In the genomic region with DNA sequence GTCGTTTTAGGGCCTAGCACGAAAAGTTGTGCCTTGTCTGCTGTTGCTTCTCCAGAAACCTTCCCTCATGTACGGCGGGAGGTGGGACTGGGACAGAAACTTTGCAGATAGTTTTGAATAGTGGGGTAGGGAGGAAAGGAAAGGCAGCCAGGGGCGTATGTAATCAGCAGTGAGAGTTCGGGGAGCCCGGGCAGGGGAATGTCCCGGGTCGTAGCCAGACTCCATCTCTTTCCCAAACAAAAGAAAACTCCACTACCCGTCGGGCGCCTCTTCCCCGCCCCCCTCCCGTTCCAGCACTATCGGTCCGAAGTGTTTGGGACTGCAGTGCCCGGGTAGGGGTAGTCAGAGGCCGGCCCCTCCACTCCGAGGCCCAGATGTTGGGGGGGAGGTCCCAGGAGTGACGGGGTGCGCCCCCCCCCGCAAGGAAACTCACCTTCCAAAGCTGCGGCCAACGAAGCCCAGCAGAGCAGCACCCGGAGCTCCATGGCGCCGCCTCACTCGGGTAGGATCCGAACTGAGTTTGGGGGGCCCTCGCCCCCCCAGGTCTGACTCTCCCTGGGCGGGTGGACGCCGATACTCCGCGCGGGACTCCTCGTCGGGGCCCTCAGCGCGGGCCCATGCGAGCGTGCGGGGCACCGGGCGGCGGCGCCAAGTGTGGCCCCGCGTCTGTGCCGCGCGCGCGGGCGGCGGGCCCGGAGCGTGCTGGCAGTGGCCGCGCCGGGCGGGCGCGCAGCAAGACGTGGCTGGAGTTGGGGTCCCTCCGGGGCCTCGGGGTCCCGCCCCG, we compare ENCODE assay signal across 9 cellular contexts. TPM values are rescaled to one million over a fixed set of nuclear protein-coding genes. Genes with fewer than 3 reads are reported as not detected.
DNase-seq lines count a peak whose midpoint lies in the region; ATAC-seq, FAIRE-seq and TF ChIP-seq lines count a peak whose summit lies in the region.
"Had no signal": no experiment of that assay in that cellular context is flagged by ENCODE, and none has a peak within 500 bp of the region (broad histone marks: within the 10 kb centered on the region; RNA-seq: fewer than 3 reads in every experiment).

No MANE protein-coding gene starts in this region.

- H3K4me2 ChIP-seq in astrocyte (ENCODE audit: low read length): peak overlapping the region; percentile 93

- peaks cover 39% of the 10 kb centered on the region for H3K79me2 ChIP-seq in astrocyte (ENCODE audit: insufficient read depth, low read length)

- H3K27me3 Mint-ChIP-seq in T-helper 2 cell treated with Interferon-gamma antibody and Interleukin-4, amounts not matched to agents 5 μg/mL and 100 μg/mL, for 36 hours (ENCODE audit: low read depth): peaks cover 50% of the 10 kb centered on the region
- no peaks in the 10 kb centered on the region for H3K27me3 Mint-ChIP-seq in astrocyte (ENCODE audit: low read depth, unreplicated experiment)

- H3K4me1 ChIP-seq in astrocyte (ENCODE audit: insufficient read depth, low read length) (peaks cover 17% of the 10 kb centered on the region), kidney (ENCODE audit: control insufficient read depth in 1 of 2, insufficient read depth in 1 of 2, low read depth in 1 of 2, low read length in 2 of 2) (peaks cover 0 to 3% of the 10 kb centered on the region in 2 donors), stomach smooth muscle (ENCODE audit: control insufficient read depth, insufficient read depth, low read length) (peaks cover 30% of the 10 kb centered on the region)

- peak overlapping the region; percentile 80 for H3K4me3 ChIP-seq in astrocyte (ENCODE audit: insufficient read depth, low read depth, low read length)
- peak overlapping the region; percentile 67 to 79 for H3K4me3 ChIP-seq in kidney (ENCODE audit: low read length in 2 of 2)
- peak overlapping the region; percentile 54 to 78 for H3K4me3 ChIP-seq in stomach smooth muscle (ENCODE audit: low read length in 2 of 2)

- H3K9me3 ChIP-seq in astrocyte (ENCODE audit: insufficient read depth, low read depth, low read length) (no peaks in the 10 kb centered on the region), kidney (ENCODE audit: control insufficient read depth in 1 of 2, low read length in 2 of 2) (no peaks in the 10 kb centered on the region), stomach smooth muscle (ENCODE audit: control insufficient read depth in 2 of 2, low read length in 2 of 2) (no peaks in the 10 kb centered on the region)

- TF ChIP-seq CTCF in astrocyte (IDR thresholded peaks at IDR 0.05; ENCODE audit: insufficient read depth, low read depth, low read length) (no peak), kidney (IDR thresholded peaks at IDR 0.05; ENCODE audit: borderline replicate concordance, extremely low read depth, insufficient read depth) (no peak)

- peaks cover 14% of the 10 kb centered on the region for H3K4me1 Mint-ChIP-seq in T-helper 2 cell treated with Interferon-gamma antibody and Interleukin-4, amounts not matched to agents 5 μg/mL and 100 μg/mL, for 36 hours (ENCODE audit: low read depth)
- peaks cover 8% of the 10 kb centered on the region for H3K4me1 Mint-ChIP-seq in astrocyte (ENCODE audit: low read depth, unreplicated experiment)

- intact Hi-C loops in kidney (cut with DNase I): no loop called here

- H3K27ac Mint-ChIP-seq in T-helper 2 cell treated with Interferon-gamma antibody and Interleukin-4, amounts not matched to agents 5 μg/mL and 100 μg/mL, for 36 hours: no peak overlapping the region
- peak overlapping the region; percentile 84 for H3K27ac Mint-ChIP-seq in astrocyte (ENCODE audit: unreplicated experiment)

- H3K36me3 ChIP-seq in astrocyte (ENCODE audit: insufficient read depth, low read length): peaks cover 8% of the 10 kb centered on the region
- peaks cover 0 to 7% of the 10 kb centered on the region in 2 donors for H3K36me3 ChIP-seq in kidney (ENCODE audit: control insufficient read depth in 1 of 2, insufficient read depth in 2 of 2, low read length in 2 of 2)
- peaks cover 0 to 6% of the 10 kb centered on the region in 2 donors for H3K36me3 ChIP-seq in stomach smooth muscle (ENCODE audit: control insufficient read depth in 2 of 2, insufficient read depth in 2 of 2, low read length in 2 of 2)

- no peaks in the 10 kb centered on the region for H3K36me3 Mint-ChIP-seq in T-helper 2 cell treated with Interferon-gamma antibody and Interleukin-4, amounts not matched to agents 5 μg/mL and 100 μg/mL, for 36 hours (ENCODE audit: low read depth)
- H3K36me3 Mint-ChIP-seq in astrocyte (ENCODE audit: low read depth, unreplicated experiment): peaks cover 4% of the 10 kb centered on the region

- no peaks in the 10 kb centered on the region for H3K9me3 Mint-ChIP-seq in T-helper 2 cell treated with Interferon-gamma antibody and Interleukin-4, amounts not matched to agents 5 μg/mL and 100 μg/mL, for 36 hours
- H3K9me3 Mint-ChIP-seq in astrocyte (ENCODE audit: unreplicated experiment): no peaks in the 10 kb centered on the region

- DNase-seq in T-helper 2 cell treated with Interferon-gamma antibody and Interleukin-4, amounts not matched to agents 5 μg/mL and 100 μg/mL, for 36 hours (ENCODE audit: low spot score): no peak
- DNase-seq in T-helper 2 cell: no peak
- DNase-seq in astrocyte (ENCODE audit: low read depth): no peak
- DNase-seq in kidney: peak; percentile 85
- no peak for DNase-seq in T1000 (lab: John Stamatoyannopoulos, UW)
- DNase-seq in DMS53 (lab: John Stamatoyannopoulos, UW): no peak
- DNase-seq: DND-41 had no signal

- H4K20me1 ChIP-seq in astrocyte (ENCODE audit: insufficient read depth, low read length): peaks cover 45% of the 10 kb centered on the region

- peak overlapping the region; percentile 60 for H2AFZ ChIP-seq in astrocyte (ENCODE audit: low read depth, low read length)

- H3K27me3 ChIP-seq in astrocyte (ENCODE audit: insufficient read depth, low read length) (no peaks in the 10 kb centered on the region), stomach smooth muscle (ENCODE audit: control insufficient read depth in 1 of 2, insufficient read depth in 2 of 2, low read length in 2 of 2) (no peaks in the 10 kb centered on the region)

- ATAC-seq in GM21360 (IDR thresholded peaks at IDR 0.05; ENCODE audit: unreplicated experiment): no peak

- H3K27ac ChIP-seq in astrocyte (ENCODE audit: low read depth, low read length): peak overlapping the region; percentile 33
- H3K27ac ChIP-seq in kidney (ENCODE audit: low read depth in 2 of 2, low read length in 2 of 2): peak overlapping the region; percentile 17 to 51
- H3K27ac ChIP-seq in stomach smooth muscle (ENCODE audit: low read length): peak overlapping the region; percentile 24

- FAIRE-seq in astrocyte (lab: Jason Lieb, UNC): no peak
- no peak for FAIRE-seq in kidney (lab: Jason Lieb, UNC)

- peak overlapping the region; percentile 71 for H3K9ac ChIP-seq in astrocyte (ENCODE audit: low read length)
- H3K9ac ChIP-seq in kidney (ENCODE audit: low read length in 2 of 2): peak overlapping the region; percentile 67 to 85
- peak overlapping the region; percentile 60 for H3K9ac ChIP-seq in stomach smooth muscle (ENCODE audit: low read length in 2 of 2)

- peak overlapping the region; percentile 68 for H3K4me3 Mint-ChIP-seq in T-helper 2 cell treated with Interferon-gamma antibody and Interleukin-4, amounts not matched to agents 5 μg/mL and 100 μg/mL, for 36 hours
- peak overlapping the region; percentile 94 for H3K4me3 Mint-ChIP-seq in astrocyte (ENCODE audit: unreplicated experiment)

RNA-seq across cellular contexts. Expression of gene EPHB4, which starts 0.6 kb away (rescaled TPM):
- total RNA-seq in astrocyte (62.4 and 73.6 TPM in 2 replicates), kidney (65.5 TPM)
- 33.2 TPM for polyA plus RNA-seq in kidney (ENCODE audit: insufficient read depth, low read depth, low replicate concordance)

RNA-seq across cellular contexts. Expression of gene SLC12A9, which starts 25.8 kb away (rescaled TPM):
- total RNA-seq in astrocyte: 26.7 and 30.5 TPM in 2 replicates
- 29.9 TPM for total RNA-seq in kidney
- polyA plus RNA-seq in kidney (ENCODE audit: insufficient read depth, low read depth, low replicate concordance): 19.7 TPM

RNA-seq across cellular contexts. Expression of gene TRIP6, which starts 40.4 kb away (rescaled TPM):
- total RNA-seq in astrocyte (86.9 and 99.9 TPM in 2 replicates), kidney (74.4 TPM)
- polyA plus RNA-seq in kidney (ENCODE audit: insufficient read depth, low read depth, low replicate concordance): 92.6 TPM

RNA-seq across cellular contexts. Expression of gene SRRT, which starts 48.2 kb away (rescaled TPM):
- total RNA-seq in astrocyte: 112 and 118 TPM in 2 replicates
- 127 TPM for total RNA-seq in kidney
- polyA plus RNA-seq in kidney (ENCODE audit: insufficient read depth, low read depth, low replicate concordance): 58.2 TPM
